ENCODE assay signal across 23 cellular contexts in the genomic region with DNA sequence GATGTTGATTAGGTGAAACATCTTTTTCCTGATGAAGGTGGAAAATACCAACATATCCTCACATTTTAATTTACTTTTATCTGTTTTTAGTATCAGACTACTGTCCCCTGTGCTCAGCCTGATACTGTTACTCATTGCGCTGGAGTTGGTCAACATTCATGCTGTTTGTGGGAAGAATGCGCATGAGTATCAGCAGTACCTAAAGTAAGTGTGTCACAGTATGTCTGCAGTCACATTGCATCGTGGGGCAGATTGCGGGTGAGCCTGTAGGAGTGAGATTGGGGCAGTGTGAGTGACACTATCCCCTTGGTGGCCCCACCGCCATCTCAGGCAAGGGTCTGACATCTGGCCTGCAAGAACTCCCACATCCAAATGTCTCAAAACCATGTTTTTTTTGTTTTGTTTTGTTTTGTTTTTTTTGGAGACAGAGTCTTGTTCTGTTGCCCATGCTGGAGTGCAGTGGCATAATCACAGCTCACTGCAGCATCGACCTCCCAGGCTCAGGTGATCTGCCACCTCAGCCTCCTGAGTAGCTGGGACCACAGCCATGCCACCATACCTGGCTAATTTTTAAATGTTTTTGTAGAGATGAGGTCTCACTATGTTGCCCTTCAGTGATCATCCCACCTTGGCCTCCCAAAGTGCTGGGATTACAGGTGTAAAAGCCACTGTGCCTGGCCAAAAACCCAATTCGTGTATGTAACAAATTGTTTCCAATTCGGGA. TPM values are rescaled to one million over a fixed set of nuclear protein-coding genes. Genes with fewer than 3 reads are reported as not detected.
DNase-seq lines count a peak whose midpoint lies in the region; ATAC-seq, FAIRE-seq and TF ChIP-seq lines count a peak whose summit lies in the region.
"Had no signal": no experiment of that assay in that cellular context is flagged by ENCODE, and none has a peak within 500 bp of the region (broad histone marks: within the 10 kb centered on the region; RNA-seq: fewer than 3 reads in every experiment).

No MANE protein-coding gene starts in this region.

- H3K14ac ChIP-seq in H9 (ENCODE audit: insufficient read depth, low read length), result no peak overlapping the region
- H3K14ac ChIP-seq in neuronal stem cell (ENCODE audit: low read length), result no peak overlapping the region

- H3K4me2 ChIP-seq in H9 (ENCODE audit: insufficient read depth, insufficient read length, low read length), result no peak overlapping the region
- H3K4me2 ChIP-seq in neuronal stem cell (ENCODE audit: insufficient read depth, low read length, poor library complexity, severe bottlenecking), result no peak overlapping the region
- no peak overlapping the region for H3K4me2 ChIP-seq in HepG2 (ENCODE audit: low read depth, low read length)

- H3K4me3 ChIP-seq in epithelial cell of esophagus (ENCODE audit: low read length), result no peak overlapping the region
- peak overlapping the region in 1 of 2 donors; percentile 38 for H3K4me3 ChIP-seq in neuronal stem cell (ENCODE audit: low read length in 2 of 2)
- H3K4me3 ChIP-seq in HepG2 (replicated peaks in 1 of 3; ENCODE audit: insufficient read depth in 1 of 3, low read depth in 2 of 3, low read length in 3 of 3), result no peak overlapping the region
- H3K4me3 ChIP-seq: MG63 had no signal

- H2BK12ac ChIP-seq in H9 (ENCODE audit: insufficient read length, low read depth, low read length) (no peak overlapping the region), neuronal stem cell (ENCODE audit: low read length) (no peak overlapping the region)

- TF ChIP-seq RAD21 in HepG2 (CRISPR knock-in tag; IDR thresholded peaks at IDR 0.05), result no peak

- no peak overlapping the region for H2BK5ac ChIP-seq in H9 (ENCODE audit: insufficient read length, low read length)
- peak overlapping the region; percentile 30 for H2BK5ac ChIP-seq in neuronal stem cell (ENCODE audit: low read length)

- H3K4me3 Mint-ChIP-seq in H9, result no peak overlapping the region
- H3K4me3 Mint-ChIP-seq in activated naive CD8-positive, alpha-beta T cell treated with anti-CD3 and anti-CD28 coated beads for 36 hours, result no peak overlapping the region
- H3K4me3 Mint-ChIP-seq: B cell, CD14-positive monocyte had no signal

- H3K4me1 ChIP-seq in H9 (ENCODE audit: insufficient read depth, low read length) (no peaks in the 10 kb centered on the region), neuronal stem cell (ENCODE audit: control insufficient read depth in 2 of 2, insufficient read depth in 1 of 2, low read depth in 1 of 2, low read length in 2 of 2) (no peaks in the 10 kb centered on the region), HepG2 (ENCODE audit: insufficient read depth, low read length) (peaks cover 20% of the 10 kb centered on the region)

- H3K27ac ChIP-seq in H9 (ENCODE audit: insufficient read length, low read depth, low read length) (no peak overlapping the region), RWPE1 (peak overlapping the region; percentile 76), neuronal stem cell (replicated peaks; ENCODE audit: low read length) (no peak overlapping the region), HepG2 (ENCODE audit: extremely low read length, insufficient read depth, low read length) (no peak overlapping the region)

- peaks cover 0 to 4% of the 10 kb centered on the region in 2 experiments; a peak in 1 of 5 replicates for H3K9me3 Mint-ChIP-seq in H9
- H3K9me3 Mint-ChIP-seq in activated naive CD8-positive, alpha-beta T cell treated with anti-CD3 and anti-CD28 coated beads for 36 hours, result no peaks in the 10 kb centered on the region

- no peak overlapping the region for H2BK20ac ChIP-seq in H9 (ENCODE audit: low read depth, low read length, poor library complexity, severe bottlenecking)

- H3K4ac ChIP-seq in H9 (ENCODE audit: low read depth, low read length) (no peak overlapping the region), neuronal stem cell (ENCODE audit: low read length) (no peak overlapping the region)

- no peaks in the 10 kb centered on the region for H3K9me3 ChIP-seq in H9 (ENCODE audit: control insufficient read depth, low read depth, low read length)
- peaks cover 0 to 4% of the 10 kb centered on the region in 2 donors for H3K9me3 ChIP-seq in neuronal stem cell (replicated peaks in 1 of 2; ENCODE audit: control insufficient read depth in 2 of 2, insufficient read depth in 1 of 2, low read depth in 1 of 2, low read length in 2 of 2)
- H3K9me3 ChIP-seq in HepG2 (ENCODE audit: low read length), result no peaks in the 10 kb centered on the region
- H3K9me3 ChIP-seq: MG63 had no signal

- peaks cover 12 to 28% (median 20%) of the 10 kb centered on the region in 3 experiments for H3K36me3 Mint-ChIP-seq in H9 (ENCODE audit: insufficient read depth in 1 of 3, low read depth in 3 of 3)
- peaks cover 32% of the 10 kb centered on the region for H3K36me3 Mint-ChIP-seq in activated naive CD8-positive, alpha-beta T cell treated with anti-CD3 and anti-CD28 coated beads for 36 hours

- no peak overlapping the region for H3K18ac ChIP-seq in H9 (ENCODE audit: insufficient read length, low read depth, low read length)
- no peak overlapping the region for H3K18ac ChIP-seq in neuronal stem cell (ENCODE audit: low read length)

- no peak overlapping the region for H3T11ph ChIP-seq in H9 (ENCODE audit: low read length)

- CTCF ChIA-PET in RWPE1 (lab: Yijun Ruan, JAX) (no interaction called here), HepG2 (lab: Yijun Ruan, JAX; ENCODE audit: low intra/inter-chr PET ratio, low total read pairs) (no interaction called here)

- TF ChIP-seq EP300 in HepG2 (IDR thresholded peaks at IDR 0.05; ENCODE audit: low read depth in 2 of 2, low read length in 2 of 2) (no peak), HepG2 (CRISPR knock-in tag; IDR thresholded peaks at IDR 0.05; ENCODE audit: borderline replicate concordance) (no peak)

- no peak overlapping the region for H4K91ac ChIP-seq in H9 (ENCODE audit: insufficient read length, low read depth, low read length)
- no peak overlapping the region for H4K91ac ChIP-seq in neuronal stem cell (ENCODE audit: low read depth, low read length, poor library complexity)

- no peaks in the 10 kb centered on the region for H3K79me1 ChIP-seq in H9 (ENCODE audit: insufficient read depth, low read depth, low read length, poor library complexity, severe bottlenecking)
- peaks cover 4% of the 10 kb centered on the region for H3K79me1 ChIP-seq in neuronal stem cell (ENCODE audit: low read depth, low read length)

- H3K23me2 ChIP-seq in H9 (ENCODE audit: insufficient read length, low read depth, low read length, poor library complexity, severe bottlenecking), result no peaks in the 10 kb centered on the region

- H2BK120ac ChIP-seq in H9 (ENCODE audit: low read depth, low read length, poor library complexity, severe bottlenecking), result no peak overlapping the region
- no peak overlapping the region for H2BK120ac ChIP-seq in neuronal stem cell (ENCODE audit: low read depth, low read length)

- H3K79me2 ChIP-seq in H9 (ENCODE audit: insufficient read depth, low read length) (no peaks in the 10 kb centered on the region), HepG2 (ENCODE audit: insufficient read depth, low read length) (no peaks in the 10 kb centered on the region)

- no peak overlapping the region for H3K27ac Mint-ChIP-seq in H9
- H3K27ac Mint-ChIP-seq in activated naive CD8-positive, alpha-beta T cell treated with anti-CD3 and anti-CD28 coated beads for 36 hours, result no peak overlapping the region
- H3K27ac Mint-ChIP-seq: B cell, CD14-positive monocyte had no signal

- POLR2A ChIA-PET in RWPE1 (lab: Yijun Ruan, JAX; ENCODE audit: low non-redundant PET) (interaction anchor here (0.6 kb wide), 1 partner anchor 84 kb away, joined by 3 read pairs; no protein-coding TSS in a partner anchor), HepG2 (lab: Yijun Ruan, JAX) (interaction anchor here (0.9 to 2.5 kb wide), 3 partner anchors 11 to 78 kb away, joined by 3 to 12 read pairs (median 3); partner anchors contain the start of genes C6orf120 and WDR27)

- ATAC-seq in GM21390 (IDR thresholded peaks at IDR 0.05; ENCODE audit: unreplicated experiment) (no peak), HepG2 (no peak)
- ATAC-seq: HCT116 had no signal

- intact Hi-C loops in HepG2 (cut with micrococcal nuclease; ENCODE audit: unreplicated experiment), result no loop called here

- H3K23ac ChIP-seq in H9 (ENCODE audit: insufficient read length, low read depth, low read length) (no peak overlapping the region), neuronal stem cell (ENCODE audit: low read depth, low read length, poor library complexity) (no peak overlapping the region)

- WGBS in H9 (ENCODE audit: extremely low coverage, insufficient read length, low lambda C conversion rate), result no CpG with 5 or more reads among the region's 8 CpGs
- WGBS in neuronal stem cell (ENCODE audit: extremely low coverage in 2 of 2, insufficient read length in 2 of 2, insufficient replicate concordance in 1 of 2), 2 donors, result no CpG with 5 or more reads among the region's 8 CpGs
- WGBS in HepG2 (ENCODE audit: low lambda C conversion rate), result 91% methylated on average over 8 of the region's 8 CpGs

- H3K27me3 ChIP-seq in H9 (ENCODE audit: insufficient read depth, low read length), result no peaks in the 10 kb centered on the region
- H3K27me3 ChIP-seq in neuronal stem cell (ENCODE audit: control insufficient read depth in 3 of 3, insufficient read depth in 3 of 3, low read depth in 1 of 3, low read length in 3 of 3), result no peaks in the 10 kb centered on the region
- H3K27me3 ChIP-seq in HepG2 (ENCODE audit: control insufficient read depth in 1 of 2, insufficient read depth in 2 of 2, low read length in 2 of 2), result no peaks in the 10 kb centered on the region
- H3K27me3 ChIP-seq: MG63 had no signal

- no peak overlapping the region for H4K8ac ChIP-seq in H9 (replicated peaks; ENCODE audit: insufficient read length, low read depth, low read length)
- no peak overlapping the region for H4K8ac ChIP-seq in neuronal stem cell (ENCODE audit: low read depth, low read length)

- no peak overlapping the region for H2BK15ac ChIP-seq in H9 (ENCODE audit: low read depth, low read length)
- H2BK15ac ChIP-seq in neuronal stem cell (ENCODE audit: low read length), result no peak overlapping the region

- H2AFZ ChIP-seq in H9 (ENCODE audit: low read length) (no peak overlapping the region), neuronal stem cell (ENCODE audit: low read length) (no peak overlapping the region), HepG2 (ENCODE audit: low read length) (no peak overlapping the region)

- peaks cover 7 to 62% of the 10 kb centered on the region in 2 donors for H3K36me3 ChIP-seq in neuronal stem cell (replicated peaks in 1 of 2; ENCODE audit: control insufficient read depth in 2 of 2, insufficient read depth in 2 of 2, low read length in 2 of 2)
- no peaks in the 10 kb centered on the region for H3K36me3 ChIP-seq in HepG2 (replicated peaks in 1 of 2; ENCODE audit: control insufficient read depth in 1 of 2, insufficient read depth in 2 of 2, low read length in 2 of 2)

- no peak overlapping the region for H2AK5ac ChIP-seq in H9 (ENCODE audit: insufficient read length, low read length)
- H2AK5ac ChIP-seq in neuronal stem cell (ENCODE audit: low read depth, low read length), result no peak overlapping the region

- in situ Hi-C loops in HepG2 (cut with HindIII; ENCODE audit: extremely low pct_ligation_motif_present, low pct_unique_long_range_greater_than_20kb), result no loop called here

- no peak for TF ChIP-seq POLR2A in HepG2 (IDR thresholded peaks at IDR 0.05; ENCODE audit: insufficient read depth in 1 of 2, low read depth in 2 of 2, low read length in 2 of 2)

- H3K56ac ChIP-seq in H9 (ENCODE audit: insufficient read length, low read depth, low read length), result no peak overlapping the region

- H4K5ac ChIP-seq in H9 (ENCODE audit: insufficient read length, low read depth, low read length), result no peak overlapping the region

- DNase-seq in H9 (peak; percentile 10), RWPE1 (ENCODE audit: low spot score) (no peak), epithelial cell of esophagus (ENCODE audit: low read depth) (peak; percentile 41), neuronal stem cell (ENCODE audit: low spot score) (no peak), HepG2 (ENCODE audit: low spot score) (no peak)
- DNase-seq in activated naive CD8-positive, alpha-beta T cell treated with anti-CD3 and anti-CD28 coated beads for 36 hours, result no peak
- no peak for DNase-seq in activated T-cell treated with anti-CD3 and anti-CD28 coated beads, Interleukin-2, amount 50 U/mL, for 1 hour
- DNase-seq: GOT3; Kasumi-1; MG63; NCI-H1436; NCI-H187 treated with DMSO at 0.1 percent for 48 hours; NCI-H226; NCI-H524; NCI-H774; NK-92 treated with Interleukin-12 subunit alpha and Interleukin-12 subunit beta, amount 100 ng/mL, for 24 hours had no signal

- TF ChIP-seq CTCF in H9 (conservative IDR thresholded peaks at IDR 0.05), result no peak
- TF ChIP-seq CTCF in RWPE1 (conservative IDR thresholded peaks at IDR 0.05; ENCODE audit: low read depth), result no peak
- no peak for TF ChIP-seq CTCF in epithelial cell of esophagus (IDR thresholded peaks at IDR 0.05; ENCODE audit: insufficient read depth, low read depth, low read length, missing control alignments)
- TF ChIP-seq CTCF in HepG2 (CRISPR knock-in tag; IDR thresholded peaks at IDR 0.05), result no peak

- H4K20me1 ChIP-seq in H9 (ENCODE audit: control insufficient read depth, insufficient read depth, insufficient read length), result no peaks in the 10 kb centered on the region
- H4K20me1 ChIP-seq in HepG2 (ENCODE audit: insufficient read depth, low read length), result no peaks in the 10 kb centered on the region

- no peaks in the 10 kb centered on the region for H3K4me1 Mint-ChIP-seq in H9
- no peaks in the 10 kb centered on the region for H3K4me1 Mint-ChIP-seq in activated naive CD8-positive, alpha-beta T cell treated with anti-CD3 and anti-CD28 coated beads for 36 hours
- H3K4me1 Mint-ChIP-seq: B cell, CD14-positive monocyte had no signal

- H3K9ac ChIP-seq in H9 (ENCODE audit: extremely low read depth, insufficient read length, low read length), result no peak overlapping the region
- no peak overlapping the region for H3K9ac ChIP-seq in neuronal stem cell (ENCODE audit: low read depth, low read length, poor library complexity)
- H3K9ac ChIP-seq in HepG2 (ENCODE audit: insufficient read depth, low read depth, low read length), result no peak overlapping the region

- no peaks in the 10 kb centered on the region; the same call in 1 of the 2 replicates for H3K27me3 Mint-ChIP-seq in H9 (ENCODE audit: low read depth)
- H3K27me3 Mint-ChIP-seq in activated naive CD8-positive, alpha-beta T cell treated with anti-CD3 and anti-CD28 coated beads for 36 hours, result no peaks in the 10 kb centered on the region
- H3K27me3 Mint-ChIP-seq: B cell had no signal

- no TSS peak for BruUV-seq in HepG2 (replicated peaks; lab: Mats Ljungman, UMichigan)

- no peak for FAIRE-seq in HepG2 (lab: Jason Lieb, UNC)
- FAIRE-seq: A204.1, G401.6, GM12892 had no signal

RNA-seq across cellular contexts. Expression of gene ERMARD, which starts 27.8 kb away (rescaled TPM):
- total RNA-seq in H9 (2021), result 11.7 and 13.6 TPM in 2 replicates
- 10.1 TPM for polyA plus RNA-seq in neuronal stem cell (2013, experiment 1 of 2)
- 9.4 TPM for polyA plus RNA-seq in neuronal stem cell (2013, experiment 2 of 2)
- 10 to 100 TPM; 24.0 to 26.2 TPM for total RNA-seq in activated naive CD8-positive, alpha-beta T cell treated with anti-CD3 and anti-CD28 coated beads for 36 hours
- total RNA-seq in HepG2 (2016; rRNA removed; fragmentation: Illumina TruSeq; extraction: Trizol), result 8.4 and 10.7 TPM in 2 replicates
- 5.5 and 7.1 TPM in 2 replicates for total RNA-seq in HepG2 (2016; cell fraction: cytosol; rRNA removed; fragmentation: Illumina TruSeq; extraction: Trizol; ENCODE audit: low read depth)
- total RNA-seq in HepG2 (2016; cell fraction: insoluble cytoplasmic fraction; rRNA removed; fragmentation: Illumina TruSeq; extraction: Trizol), result 7.1 and 13.2 TPM in 2 replicates
- total RNA-seq in HepG2 (2016; cell fraction: membrane; rRNA removed; fragmentation: Illumina TruSeq; extraction: Trizol), result 7.3 and 7.5 TPM in 2 replicates
- total RNA-seq in HepG2 (2016; cell fraction: nucleus; rRNA removed; fragmentation: Illumina TruSeq; extraction: Trizol), result 16.6 and 17.0 TPM in 2 replicates
- 8.8 and 11.6 TPM in 2 replicates for polyA plus RNA-seq in HepG2 (2011; rRNA removed)
- 6.1 and 7.4 TPM in 2 replicates for polyA plus RNA-seq in HepG2 (2011; cell fraction: cytosol; rRNA removed)
- polyA plus RNA-seq in HepG2 (2011; cell fraction: nucleus; rRNA removed), result 35.0 and 45.3 TPM in 2 replicates
- 7.7 and 8.9 TPM in 2 replicates for polyA plus RNA-seq in HepG2 (2012)
- 1.9 and 2.2 TPM in 2 replicates for polyA plus RNA-seq in HepG2 (2016; cell fraction: cytosol; fragmentation: Illumina TruSeq; extraction: Trizol; ENCODE audit: low read depth)
- polyA plus RNA-seq in HepG2 (2016; cell fraction: insoluble cytoplasmic fraction; fragmentation: Illumina TruSeq; extraction: Trizol; ENCODE audit: low read depth), result 4.8 and 5.9 TPM in 2 replicates
- 2.4 and 3.3 TPM in 2 replicates for polyA plus RNA-seq in HepG2 (2016; cell fraction: membrane; fragmentation: Illumina TruSeq; extraction: Trizol; ENCODE audit: low read depth)
- 28.4 and 29.0 TPM in 2 replicates for polyA plus RNA-seq in HepG2 (2016; cell fraction: nucleus; fragmentation: Illumina TruSeq; extraction: Trizol; ENCODE audit: insufficient read depth, low read depth)
- polyA minus RNA-seq in HepG2 (2011; rRNA and poly(A)+ RNA removed; ENCODE audit: low replicate concordance), result 6.3 TPM in 2 replicates
- 2.4 and 4.4 TPM in 2 replicates for polyA minus RNA-seq in HepG2 (2011; cell fraction: cytosol; rRNA and poly(A)+ RNA removed)
- polyA minus RNA-seq in HepG2 (2011; cell fraction: nucleus; rRNA and poly(A)+ RNA removed), result 10.9 and 14.3 TPM in 2 replicates

RNA-seq across cellular contexts. Expression of gene DYNLT2, which starts 27.9 kb away (rescaled TPM):
- total RNA-seq in H9 (2021), result 1.3 and 1.8 TPM in 2 replicates
- polyA plus RNA-seq in neuronal stem cell (2013, experiment 1 of 2), result 2.6 TPM
- polyA plus RNA-seq in neuronal stem cell (2013, experiment 2 of 2), result 2.7 TPM
- total RNA-seq in activated naive CD8-positive, alpha-beta T cell treated with anti-CD3 and anti-CD28 coated beads for 36 hours, result 1 to 10 TPM; 2.0 TPM
- 3.1 and 4.3 TPM in 2 replicates for total RNA-seq in HepG2 (2016; rRNA removed; fragmentation: Illumina TruSeq; extraction: Trizol)
- total RNA-seq in HepG2 (2016; cell fraction: cytosol; rRNA removed; fragmentation: Illumina TruSeq; extraction: Trizol; ENCODE audit: low read depth), result 1.7 and 1.9 TPM in 2 replicates
- total RNA-seq in HepG2 (2016; cell fraction: insoluble cytoplasmic fraction; rRNA removed; fragmentation: Illumina TruSeq; extraction: Trizol), result 3.0 and 4.1 TPM in 2 replicates
- total RNA-seq in HepG2 (2016; cell fraction: membrane; rRNA removed; fragmentation: Illumina TruSeq; extraction: Trizol), result 4.9 and 5.8 TPM in 2 replicates
- total RNA-seq in HepG2 (2016; cell fraction: nucleus; rRNA removed; fragmentation: Illumina TruSeq; extraction: Trizol), result 6.6 and 7.6 TPM in 2 replicates
- polyA plus RNA-seq in HepG2 (2011; rRNA removed), result 1.7 and 2.1 TPM in 2 replicates
- 1.1 TPM in 2 replicates for polyA plus RNA-seq in HepG2 (2011; cell fraction: cytosol; rRNA removed)
- polyA plus RNA-seq in HepG2 (2011; cell fraction: nucleus; rRNA removed), result 2.6 and 3.0 TPM in 2 replicates
- polyA plus RNA-seq in HepG2 (2012), result 6.2 and 8.3 TPM in 2 replicates
- polyA plus RNA-seq in HepG2 (2016; cell fraction: cytosol; fragmentation: Illumina TruSeq; extraction: Trizol; ENCODE audit: low read depth), result 1.8 and 2.2 TPM in 2 replicates
- 3.8 and 4.0 TPM in 2 replicates for polyA plus RNA-seq in HepG2 (2016; cell fraction: insoluble cytoplasmic fraction; fragmentation: Illumina TruSeq; extraction: Trizol; ENCODE audit: low read depth)
- polyA plus RNA-seq in HepG2 (2016; cell fraction: membrane; fragmentation: Illumina TruSeq; extraction: Trizol; ENCODE audit: low read depth), result 5.3 and 5.7 TPM in 2 replicates
- polyA plus RNA-seq in HepG2 (2016; cell fraction: nucleus; fragmentation: Illumina TruSeq; extraction: Trizol; ENCODE audit: insufficient read depth, low read depth), result 10.1 and 11.1 TPM in 2 replicates
- polyA minus RNA-seq in HepG2 (2011; rRNA and poly(A)+ RNA removed; ENCODE audit: low replicate concordance), result 0.30 and 0.36 TPM in 2 replicates
- polyA minus RNA-seq in HepG2 (2011; cell fraction: cytosol; rRNA and poly(A)+ RNA removed), result 0.30 and 1.1 TPM in 2 replicates
- polyA minus RNA-seq in HepG2 (2011; cell fraction: nucleus; rRNA and poly(A)+ RNA removed), result 5.0 and 5.8 TPM in 2 replicates

RNA-seq across cellular contexts. Expression of gene PHF10, which starts 55.0 kb away (rescaled TPM):
- total RNA-seq in H9 (2021) (59.0 and 59.8 TPM in 2 replicates), HepG2 (2016; rRNA removed; fragmentation: Illumina TruSeq; extraction: Trizol) (42.1 and 58.5 TPM in 2 replicates)
- polyA plus RNA-seq in neuronal stem cell (2013, experiment 1 of 2), result 32.9 TPM
- 33.7 TPM for polyA plus RNA-seq in neuronal stem cell (2013, experiment 2 of 2)
- total RNA-seq in activated naive CD8-positive, alpha-beta T cell treated with anti-CD3 and anti-CD28 coated beads for 36 hours, result 10 to 100 TPM; 72.7 to 79.8 TPM
- total RNA-seq in HepG2 (2016; cell fraction: cytosol; rRNA removed; fragmentation: Illumina TruSeq; extraction: Trizol; ENCODE audit: low read depth), result 38.4 and 41.0 TPM in 2 replicates
- 39.7 and 57.3 TPM in 2 replicates for total RNA-seq in HepG2 (2016; cell fraction: insoluble cytoplasmic fraction; rRNA removed; fragmentation: Illumina TruSeq; extraction: Trizol)
- 63.2 and 66.3 TPM in 2 replicates for total RNA-seq in HepG2 (2016; cell fraction: membrane; rRNA removed; fragmentation: Illumina TruSeq; extraction: Trizol)
- 70.6 and 78.5 TPM in 2 replicates for total RNA-seq in HepG2 (2016; cell fraction: nucleus; rRNA removed; fragmentation: Illumina TruSeq; extraction: Trizol)
- polyA plus RNA-seq in HepG2 (2011; rRNA removed), result 84.1 and 88.0 TPM in 2 replicates
- 28.9 and 50.3 TPM in 2 replicates for polyA plus RNA-seq in HepG2 (2011; cell fraction: cytosol; rRNA removed)
- polyA plus RNA-seq in HepG2 (2011; cell fraction: nucleus; rRNA removed), result 115 and 149 TPM in 2 replicates
- 126 and 147 TPM in 2 replicates for polyA plus RNA-seq in HepG2 (2012)
- polyA plus RNA-seq in HepG2 (2016; cell fraction: cytosol; fragmentation: Illumina TruSeq; extraction: Trizol; ENCODE audit: low read depth), result 27.2 and 31.3 TPM in 2 replicates
- polyA plus RNA-seq in HepG2 (2016; cell fraction: insoluble cytoplasmic fraction; fragmentation: Illumina TruSeq; extraction: Trizol; ENCODE audit: low read depth), result 105 and 115 TPM in 2 replicates
- 54.1 and 57.5 TPM in 2 replicates for polyA plus RNA-seq in HepG2 (2016; cell fraction: membrane; fragmentation: Illumina TruSeq; extraction: Trizol; ENCODE audit: low read depth)
- polyA plus RNA-seq in HepG2 (2016; cell fraction: nucleus; fragmentation: Illumina TruSeq; extraction: Trizol; ENCODE audit: insufficient read depth, low read depth), result 176 and 187 TPM in 2 replicates
- 13.6 and 19.1 TPM in 2 replicates for polyA minus RNA-seq in HepG2 (2011; rRNA and poly(A)+ RNA removed; ENCODE audit: low replicate concordance)
- polyA minus RNA-seq in HepG2 (2011; cell fraction: cytosol; rRNA and poly(A)+ RNA removed), result 38.1 and 47.9 TPM in 2 replicates
- 131 and 155 TPM in 2 replicates for polyA minus RNA-seq in HepG2 (2011; cell fraction: nucleus; rRNA and poly(A)+ RNA removed)

Comparison
In these comparisons a context has a peak if more than half of its experiments do, and no peak if none do; other contexts are left out.
1. DNase-seq: peak in H9 (single experiment) and epithelial cell of esophagus (single experiment); none in RWPE1 (single experiment), neuronal stem cell (single experiment), activated naive CD8-positive, alpha-beta T cell treated with anti-CD3 and anti-CD28 coated beads for 36 hours (single experiment), activated T-cell treated with anti-CD3 and anti-CD28 coated beads, Interleukin-2, amount 50 U/mL, for 1 hour (single experiment) and HepG2 (single experiment).